Comparison of ENCODE assay signal across 1 cellular context in genomic region chr3:139564290-139564861, GRCh38.
TF ChIP-seq lines count a peak whose summit lies in the region.

No MANE protein-coding gene starts in this region.

TF ChIP-seq in K562, 482 proteins besides CTCF, POLR2A, EP300 and RAD21:
- no peak for TF ChIP-seq CBX1 (IDR thresholded peaks at IDR 0.05; ENCODE audit: low read depth)
- TF ChIP-seq TFAP4 (CRISPR knock-in tag; IDR thresholded peaks at IDR 0.05; ENCODE audit: borderline replicate concordance): peak; percentile 55; the same call in 1 of the 2 replicates
- no peak for TF ChIP-seq ZNF57 (CRISPR knock-in tag; IDR thresholded peaks at IDR 0.05)
- TF ChIP-seq PKNOX1 (IDR thresholded peaks at IDR 0.05): no peak
- TF ChIP-seq ARID1B (IDR thresholded peaks at IDR 0.05): no peak
- TF ChIP-seq JUND (IDR thresholded peaks at IDR 0.05; ENCODE audit: borderline replicate concordance, low read depth, low read length): no peak
- no peak for TF ChIP-seq JUND (tag; IDR thresholded peaks at IDR 0.05; ENCODE audit: borderline replicate concordance, low read depth, low read length)
